21 cellular contexts compared by ENCODE assay signal in genomic region chr10:132507956-132508490, GRCh38. TPM values are rescaled to one million over a fixed set of nuclear protein-coding genes. Genes with fewer than 3 reads are reported as not detected.
DNase-seq lines count a peak whose midpoint lies in the region; ATAC-seq and TF ChIP-seq lines count a peak whose summit lies in the region.
"Had no signal": no experiment of that assay in that cellular context is flagged by ENCODE, and none has a peak within 500 bp of the region (broad histone marks: within the 10 kb centered on the region; RNA-seq: fewer than 3 reads in every experiment).

No MANE protein-coding gene starts in this region.

- no peaks in the 10 kb centered on the region for H3F3A ChIP-seq in SK-N-SH (replicated peaks; ENCODE audit: insufficient read depth)

- H3K9ac ChIP-seq in SK-N-SH: no peak overlapping the region

- intact Hi-C loops in left ventricle myocardium superior (cut with micrococcal nuclease) (no loop called here), sciatic nerve (cut with DNase I) (no loop called here), aorta (cut with DNase I) (loop anchor here (2.0 kb wide), 2 partner anchors 69 to 131 kb away; no protein-coding TSS in a partner anchor)

- CTCF ChIA-PET in SK-N-SH (lab: Yijun Ruan, JAX): interaction anchor here (1.2 kb wide), 1 partner anchor 13 kb away, joined by 4 read pairs; no protein-coding TSS in a partner anchor

- TF ChIP-seq CTCF in SK-N-SH (IDR thresholded peaks at IDR 0.05): no peak

- H3K27ac ChIP-seq in SK-N-SH (ENCODE audit: low read depth in 2 of 2, low read length in 1 of 2): no peak overlapping the region
- no peak overlapping the region for H3K27ac ChIP-seq in aorta (ENCODE audit: low read depth in 1 of 2, low read length in 2 of 2)
- H3K27ac ChIP-seq: 22Rv1, RWPE1, VCaP had no signal

- no peak overlapping the region for H2AFZ ChIP-seq in SK-N-SH (ENCODE audit: low read depth)

- peak; percentile 7 for DNase-seq in SK-N-SH
- DNase-seq in left ventricle myocardium superior: no peak
- DNase-seq in sciatic nerve (ENCODE audit: low spot score): peak; percentile 55
- no peak for DNase-seq in aorta
- no peak for DNase-seq in NCI-H1694 (lab: John Stamatoyannopoulos, UW)
- DNase-seq: activated CD8-positive, alpha-beta memory T cell treated with anti-CD3 and anti-CD28 coated beads for 24 hours; activated naive CD8-positive, alpha-beta T cell treated with anti-CD3 and anti-CD28 coated beads, Interleukin-2, amount 50 U/mL, for 24 hours; effector memory CD8-positive, alpha-beta T cell; GDM1; hippocampal formation; mesendoderm; natural killer cell; NCI-H1048; NCI-H2081 treated with DMSO at 0.1 percent for 48 hours; NCI-H510A had no signal

- 60% methylated on average over 1 of the region's 10 CpGs for WGBS in SK-N-SH (ENCODE audit: low lambda C conversion rate)
- WGBS in aorta, 2 donors: 91 to 92% methylated on average over 10 of the region's 10 CpGs

- no peaks in the 10 kb centered on the region for H3K9me2 ChIP-seq in SK-N-SH

- H3K79me2 ChIP-seq in SK-N-SH (ENCODE audit: insufficient read depth): no peaks in the 10 kb centered on the region

- no peak for TF ChIP-seq RAD21 in SK-N-SH (IDR thresholded peaks at IDR 0.05; ENCODE audit: low read length)

- H3K9me3 ChIP-seq in SK-N-SH: no peaks in the 10 kb centered on the region
- H3K9me3 ChIP-seq in aorta (ENCODE audit: control insufficient read depth, low read length): no peaks in the 10 kb centered on the region

- no peak overlapping the region for H3K4me2 ChIP-seq in SK-N-SH

- H3K36me3 ChIP-seq in SK-N-SH (replicated peaks in 1 of 2; ENCODE audit: control insufficient read depth in 1 of 2, insufficient read depth in 2 of 2, low read length in 1 of 2) (no peaks in the 10 kb centered on the region), aorta (ENCODE audit: control insufficient read depth in 1 of 2, insufficient read depth in 2 of 2, low read length in 1 of 2) (no peaks in the 10 kb centered on the region)

- no peak for TF ChIP-seq EP300 in SK-N-SH (IDR thresholded peaks at IDR 0.05; ENCODE audit: borderline replicate concordance in 1 of 2, low read depth in 1 of 2, low read length in 1 of 2)

- H3K4me1 ChIP-seq in SK-N-SH (ENCODE audit: control insufficient read depth in 1 of 2, insufficient read depth in 2 of 2, low read depth in 1 of 2, low read length in 1 of 2) (peaks cover 0 to 6% of the 10 kb centered on the region in 2 experiments; a peak in 1 of 4 replicates), aorta (ENCODE audit: control insufficient read depth in 1 of 2, insufficient read depth in 2 of 2, low read length in 2 of 2) (no peaks in the 10 kb centered on the region)

- H3K27me3 ChIP-seq in SK-N-SH (ENCODE audit: insufficient read depth) (no peaks in the 10 kb centered on the region), aorta (ENCODE audit: control insufficient read depth in 1 of 2, insufficient read depth in 2 of 2, low read length in 1 of 2) (no peaks in the 10 kb centered on the region)

- no peaks in the 10 kb centered on the region for H4K20me1 ChIP-seq in SK-N-SH (ENCODE audit: insufficient read depth)

- POLR2A ChIA-PET in SK-N-SH (lab: Yijun Ruan, JAX): no interaction called here

- H3K4me3 ChIP-seq in SK-N-SH (ENCODE audit: low read depth in 2 of 2, low read length in 1 of 2) (no peak overlapping the region), aorta (ENCODE audit: low read length in 2 of 2) (no peak overlapping the region)

- ATAC-seq in SK-N-SH treated with all-trans-retinoic acid at 6 μM for 48 hours: no peak
- ATAC-seq in left ventricle myocardium superior: peak; percentile 9
- peak; percentile 6 for ATAC-seq in sciatic nerve
- ATAC-seq in aorta (ENCODE audit: low FRiP score): peak; percentile 42
- no peak for ATAC-seq in GM21528 (IDR thresholded peaks at IDR 0.05; ENCODE audit: low FRiP score, unreplicated experiment)
- no peak for ATAC-seq in HG02870 (IDR thresholded peaks at IDR 0.05; ENCODE audit: unreplicated experiment)
- ATAC-seq: activated naive CD8-positive, alpha-beta T cell treated with anti-CD3 and anti-CD28 coated beads, Interleukin-2, amount 50 U/mL, for 24 hours; effector memory CD8-positive, alpha-beta T cell; natural killer cell had no signal

TF ChIP-seq in SK-N-SH, 30 proteins besides CTCF, POLR2A, EP300 and RAD21:
- no peak for TF ChIP-seq GATA2 (CRISPR knock-in tag; IDR thresholded peaks at IDR 0.05)
TF ChIP-seq in SK-N-SH: peak in this region for 0.

TF ChIP-seq in SK-N-SH treated with all-trans-retinoic acid at 6 μM for 48 hours, 23 proteins besides CTCF, POLR2A, EP300 and RAD21:
- no peak for TF ChIP-seq ZC3H10 (CRISPR knock-in tag; IDR thresholded peaks at IDR 0.05)

RNA-seq across cellular contexts. Expression of gene INPP5A, which starts 29.6 kb away (rescaled TPM):
- 12.0 and 12.9 TPM in 2 replicates for polyA plus RNA-seq in SK-N-SH (2012; rRNA removed)
- 11.2 and 11.8 TPM in 2 replicates for polyA plus RNA-seq in SK-N-SH (2012; cell fraction: cytosol; rRNA removed)
- polyA plus RNA-seq in SK-N-SH (2012; cell fraction: nucleus; rRNA removed): 9.6 and 10.9 TPM in 2 replicates
- total RNA-seq in left ventricle myocardium superior: 108 TPM
- 54.3 TPM for total RNA-seq in sciatic nerve
- total RNA-seq in aorta: 100 to 1,000 TPM in 1 of 2 donors, 10 to 100 TPM in 1; 66.4 to 112 TPM
- polyA plus RNA-seq in aorta: 10 to 100 TPM; 37.7 to 43.4 TPM

Comparison
In these comparisons a context has a peak if more than half of its experiments do, and no peak if none do; other contexts are left out.
1. DNase-seq: peak in SK-N-SH (single experiment) and sciatic nerve (single experiment); none in left ventricle myocardium superior (single experiment), aorta (0 of 2) and NCI-H1694 (single experiment).
2. ATAC-seq: peak in left ventricle myocardium superior (single experiment), sciatic nerve (single experiment) and aorta (single experiment); none in SK-N-SH treated with all-trans-retinoic acid at 6 μM for 48 hours (single experiment), GM21528 (single experiment) and HG02870 (single experiment).
3. intact Hi-C loops: an anchor here in aorta (2.0 kb wide); none called in left ventricle myocardium superior and sciatic nerve.